ENCODE assay signal across 2 cellular contexts in the genomic region with DNA sequence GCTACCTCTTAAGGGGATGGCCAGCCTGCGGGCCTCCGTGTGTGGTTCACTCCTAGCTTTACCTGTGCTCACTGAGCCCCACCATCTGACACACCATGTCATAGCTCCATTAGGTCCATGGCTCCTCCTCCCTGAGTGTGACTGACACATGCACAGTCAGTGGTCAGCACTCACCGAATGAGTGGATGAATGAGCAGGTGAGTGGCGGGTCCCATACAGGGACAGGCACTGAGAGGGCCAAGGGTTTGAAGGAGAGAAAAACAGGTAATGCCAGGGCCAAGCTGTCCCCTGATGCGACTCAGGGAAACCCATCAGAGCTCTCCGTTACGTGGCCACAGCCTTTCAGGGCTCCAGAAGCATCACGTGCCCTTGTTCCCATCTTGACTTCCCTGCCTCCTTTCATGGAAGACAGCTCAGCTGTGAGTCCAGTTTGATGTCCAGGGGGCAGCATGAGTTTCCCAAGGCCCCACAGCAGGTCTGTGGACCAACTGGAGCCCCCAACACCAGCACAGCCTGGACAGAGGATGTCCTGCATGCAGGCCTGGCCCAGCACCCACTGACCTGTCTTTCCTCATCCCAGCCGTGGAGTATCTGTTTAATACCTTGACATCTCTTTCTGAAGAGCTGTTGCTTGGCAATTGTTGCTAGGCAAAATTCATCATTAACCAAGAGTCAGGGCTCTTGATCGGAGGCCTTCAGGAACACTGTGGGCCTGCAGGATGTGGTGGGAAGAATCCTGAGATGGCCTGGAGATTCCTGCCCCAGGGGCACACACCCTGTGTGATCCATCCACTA.
TF ChIP-seq lines count a peak whose summit lies in the region.

No MANE protein-coding gene starts in this region.

TF ChIP-seq in K562, 482 proteins besides CTCF, POLR2A, EP300 and RAD21 (continued from another document):
- TF ChIP-seq, protein P1, sequence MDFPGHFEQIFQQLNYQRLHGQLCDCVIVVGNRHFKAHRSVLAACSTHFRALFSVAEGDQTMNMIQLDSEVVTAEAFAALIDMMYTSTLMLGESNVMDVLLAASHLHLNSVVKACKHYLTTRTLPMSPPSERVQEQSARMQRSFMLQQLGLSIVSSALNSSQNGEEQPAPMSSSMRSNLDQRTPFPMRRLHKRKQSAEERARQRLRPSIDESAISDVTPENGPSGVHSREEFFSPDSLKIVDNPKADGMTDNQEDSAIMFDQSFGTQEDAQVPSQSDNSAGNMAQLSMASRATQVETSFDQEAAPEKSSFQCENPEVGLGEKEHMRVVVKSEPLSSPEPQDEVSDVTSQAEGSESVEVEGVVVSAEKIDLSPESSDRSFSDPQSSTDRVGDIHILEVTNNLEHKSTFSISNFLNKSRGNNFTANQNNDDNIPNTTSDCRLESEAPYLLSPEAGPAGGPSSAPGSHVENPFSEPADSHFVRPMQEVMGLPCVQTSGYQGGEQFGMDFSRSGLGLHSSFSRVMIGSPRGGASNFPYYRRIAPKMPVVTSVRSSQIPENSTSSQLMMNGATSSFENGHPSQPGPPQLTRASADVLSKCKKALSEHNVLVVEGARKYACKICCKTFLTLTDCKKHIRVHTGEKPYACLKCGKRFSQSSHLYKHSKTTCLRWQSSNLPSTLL (IDR thresholded peaks at IDR 0.05): no peak

TF ChIP-seq in neural cell, 6 proteins besides CTCF, POLR2A, EP300 and RAD21 (continued from another document):
- peak; percentile 54 for TF ChIP-seq MXI1 (conservative IDR thresholded peaks at IDR 0.05; ENCODE audit: poor library complexity, severe bottlenecking)
- TF ChIP-seq TAF1 (IDR thresholded peaks at IDR 0.05; ENCODE audit: low read depth): no peak
- TF ChIP-seq EZH2 (IDR thresholded peaks at IDR 0.05; ENCODE audit: borderline replicate concordance, insufficient read depth, low read length, poor library complexity, severe bottlenecking): no peak
- TF ChIP-seq SMC3 (conservative IDR thresholded peaks at IDR 0.05; ENCODE audit: poor library complexity): peak; percentile 44
- peak; percentile 47 for TF ChIP-seq POLR2AphosphoS5 (IDR thresholded peaks at IDR 0.05)
